10 cellular contexts compared by ENCODE assay signal in the genomic region with DNA sequence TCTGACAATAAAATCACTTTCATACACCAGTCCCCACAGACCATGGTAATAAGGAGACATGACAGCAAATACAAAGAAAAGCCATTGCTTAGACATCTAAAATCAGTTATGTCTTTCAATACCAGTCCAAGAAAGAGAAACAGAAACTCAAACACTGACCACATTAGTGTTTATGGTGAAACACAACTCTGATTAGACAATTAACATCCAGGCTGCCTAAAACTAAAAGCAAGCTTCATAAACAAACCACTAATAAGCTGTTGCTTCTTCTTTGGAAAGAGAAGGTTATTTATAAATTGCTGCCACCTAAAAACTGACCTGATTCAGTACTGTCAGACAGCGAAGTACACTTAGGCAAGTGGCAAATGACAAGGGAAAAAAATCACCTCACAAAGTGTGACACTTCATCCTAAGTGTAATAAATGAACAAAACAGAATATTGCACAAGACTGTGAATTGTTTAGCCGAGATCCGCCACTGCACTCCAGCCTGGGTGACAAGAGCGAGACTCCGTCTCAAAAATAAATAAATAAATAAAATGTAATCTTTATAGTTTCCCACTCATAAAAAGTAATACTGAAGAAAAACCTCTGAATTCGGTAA.
DNase-seq lines count a peak whose midpoint lies in the region; ATAC-seq and TF ChIP-seq lines count a peak whose summit lies in the region.
"Had no signal": no experiment of that assay in that cellular context is flagged by ENCODE, and none has a peak within 500 bp of the region (broad histone marks: within the 10 kb centered on the region; RNA-seq: fewer than 3 reads in every experiment).

No MANE protein-coding gene starts in this region.

- intact Hi-C loops in natural killer cell (cut with micrococcal nuclease) (no loop called here), posterior vena cava (cut with DNase I) (loop anchor here in 1 of 2 donors (10.0 kb wide), 1 partner anchor 1743 kb away; no protein-coding TSS in a partner anchor)

- peak; percentile 82 for ATAC-seq in GM18867 (IDR thresholded peaks at IDR 0.05; ENCODE audit: unreplicated experiment)
- ATAC-seq in GM21786 (IDR thresholded peaks at IDR 0.05; ENCODE audit: unreplicated experiment) = peak; percentile 78
- ATAC-seq in HG03460 (IDR thresholded peaks at IDR 0.05; ENCODE audit: unreplicated experiment) = peak; percentile 70
- ATAC-seq in natural killer cell = peak in 2 of 3 donors; percentile 49 to 53
- ATAC-seq in effector memory CD8-positive, alpha-beta T cell (replicated peaks) = no peak

- DNase-seq in natural killer cell (no peak), posterior vena cava (ENCODE audit: low spot score) (no peak), SK-N-DZ (ENCODE audit: low spot score) (no peak)
- DNase-seq in effector memory CD8-positive, alpha-beta T cell = no peak
- no peak for DNase-seq in stimulated activated CD4-positive, alpha-beta T cell treated with anti-CD3 and anti-CD28 coated beads, Interleukin-1b, Interleukin-23, amount 100 ng/mL, for 48 hours
- DNase-seq: amniotic stem cell, NCI-H1694 had no signal

- no peaks in the 10 kb centered on the region for H3K36me3 Mint-ChIP-seq in natural killer cell
- H3K36me3 Mint-ChIP-seq in effector memory CD8-positive, alpha-beta T cell (ENCODE audit: insufficient read depth) = no peaks in the 10 kb centered on the region

- peaks cover 0 to 6% of the 10 kb centered on the region in 2 donors for H3K27me3 Mint-ChIP-seq in natural killer cell (ENCODE audit: low read depth in 2 of 2)
- no peaks in the 10 kb centered on the region for H3K27me3 Mint-ChIP-seq in effector memory CD8-positive, alpha-beta T cell

- no peaks in the 10 kb centered on the region for H3K9me3 Mint-ChIP-seq in natural killer cell
- peaks cover 0 to 7% of the 10 kb centered on the region in 2 donors for H3K9me3 Mint-ChIP-seq in effector memory CD8-positive, alpha-beta T cell

- H3K27ac Mint-ChIP-seq in natural killer cell = no peak overlapping the region
- no peak overlapping the region for H3K27ac Mint-ChIP-seq in effector memory CD8-positive, alpha-beta T cell

- peaks cover 0 to 9% of the 10 kb centered on the region in 2 donors for H3K4me1 Mint-ChIP-seq in natural killer cell
- no peaks in the 10 kb centered on the region for H3K4me1 Mint-ChIP-seq in effector memory CD8-positive, alpha-beta T cell (ENCODE audit: low read depth in 2 of 2)

- no peak overlapping the region for H3K4me3 Mint-ChIP-seq in natural killer cell
- H3K4me3 Mint-ChIP-seq in effector memory CD8-positive, alpha-beta T cell = no peak overlapping the region

- TF ChIP-seq CTCF in natural killer cell (IDR thresholded peaks at IDR 0.05) = no peak
